In the genomic region with DNA sequence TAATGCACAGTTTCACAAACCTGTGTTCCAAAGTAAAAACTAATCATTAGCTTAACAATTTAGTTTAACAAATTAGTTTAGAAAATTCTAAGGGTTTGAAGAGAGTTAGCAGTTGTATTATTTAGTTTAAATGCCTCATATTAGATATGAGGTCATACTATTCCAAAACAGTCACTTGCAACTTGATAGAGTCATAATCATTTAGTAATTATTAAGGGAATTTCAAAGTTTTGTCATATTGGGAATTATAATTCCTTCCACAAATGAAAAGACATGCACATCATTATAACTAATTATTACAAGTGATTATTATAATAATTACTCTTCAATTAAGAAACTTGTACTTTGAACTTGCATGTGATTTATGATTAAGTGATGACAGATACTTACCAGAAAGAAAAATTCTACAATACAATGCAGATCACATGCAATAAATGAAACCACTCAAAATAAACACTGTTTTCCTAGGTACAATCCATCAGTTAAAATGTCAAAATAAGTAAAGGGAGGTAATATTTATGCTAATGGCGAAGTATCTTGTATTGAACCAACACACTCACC, we compare ENCODE assay signal across 20 cellular contexts.
DNase-seq lines count a peak whose midpoint lies in the region; ATAC-seq, FAIRE-seq and TF ChIP-seq lines count a peak whose summit lies in the region.
"Had no signal": no experiment of that assay in that cellular context is flagged by ENCODE, and none has a peak within 500 bp of the region (broad histone marks: within the 10 kb centered on the region; RNA-seq: fewer than 3 reads in every experiment).

No MANE protein-coding gene starts in this region.

- H3K27ac Mint-ChIP-seq in chondrocyte (ENCODE audit: unreplicated experiment) = peak overlapping the region; percentile 32
- no peak overlapping the region for H3K27ac Mint-ChIP-seq in activated naive CD8-positive, alpha-beta T cell treated with anti-CD3 and anti-CD28 coated beads, Interleukin-2, amount 50 U/mL, for 24 hours
- H3K27ac Mint-ChIP-seq: B cell; CD4-positive, alpha-beta T cell; H9; HFFc6 had no signal

- H3K27me3 ChIP-seq in HepG2 (ENCODE audit: control insufficient read depth in 1 of 2, insufficient read depth in 2 of 2, low read length in 2 of 2) (no peaks in the 10 kb centered on the region), right lobe of liver (no peaks in the 10 kb centered on the region), gastrocnemius medialis (no peaks in the 10 kb centered on the region)

- CTCF ChIA-PET in HepG2 (lab: Yijun Ruan, JAX; ENCODE audit: low intra/inter-chr PET ratio, low total read pairs) = no interaction called here
- CTCF ChIA-PET in HEK293T (lab: Yijun Ruan, JAX) = no interaction called here

- no peaks in the 10 kb centered on the region for H3K4me1 ChIP-seq in HepG2 (ENCODE audit: insufficient read depth, low read length)
- no peaks in the 10 kb centered on the region for H3K4me1 ChIP-seq in right lobe of liver
- peaks cover 25 to 32% of the 10 kb centered on the region in 2 donors for H3K4me1 ChIP-seq in gastrocnemius medialis
- H3K4me1 ChIP-seq: Caco-2 had no signal

- no peaks in the 10 kb centered on the region for H3K9me3 Mint-ChIP-seq in chondrocyte (ENCODE audit: low read depth)
- H3K9me3 Mint-ChIP-seq in activated naive CD8-positive, alpha-beta T cell treated with anti-CD3 and anti-CD28 coated beads, Interleukin-2, amount 50 U/mL, for 24 hours = no peaks in the 10 kb centered on the region
- H3K9me3 Mint-ChIP-seq: CD4-positive, alpha-beta T cell; H9 had no signal

- H3K4me1 Mint-ChIP-seq in chondrocyte (ENCODE audit: low read depth) = peaks cover 23% of the 10 kb centered on the region
- no peaks in the 10 kb centered on the region for H3K4me1 Mint-ChIP-seq in activated naive CD8-positive, alpha-beta T cell treated with anti-CD3 and anti-CD28 coated beads, Interleukin-2, amount 50 U/mL, for 24 hours
- H3K4me1 Mint-ChIP-seq: B cell had no signal

- TF ChIP-seq POLR2A in HepG2 (IDR thresholded peaks at IDR 0.05; ENCODE audit: insufficient read depth in 1 of 2, low read depth in 2 of 2, low read length in 2 of 2) = no peak
- TF ChIP-seq POLR2A in right lobe of liver (IDR thresholded peaks at IDR 0.05) = no peak
- no peak for TF ChIP-seq POLR2A in gastrocnemius medialis (IDR thresholded peaks at IDR 0.05)

- TF ChIP-seq EP300 in HepG2 (IDR thresholded peaks at IDR 0.05; ENCODE audit: low read depth in 2 of 2, low read length in 2 of 2) (no peak), HepG2 (CRISPR knock-in tag; IDR thresholded peaks at IDR 0.05; ENCODE audit: borderline replicate concordance) (no peak)

- no peak overlapping the region for H3K4me3 Mint-ChIP-seq in chondrocyte (ENCODE audit: unreplicated experiment)
- H3K4me3 Mint-ChIP-seq in activated naive CD8-positive, alpha-beta T cell treated with anti-CD3 and anti-CD28 coated beads, Interleukin-2, amount 50 U/mL, for 24 hours = no peak overlapping the region
- H3K4me3 Mint-ChIP-seq: B cell; CD4-positive, alpha-beta T cell; H9; HFFc6 had no signal

- H3K27me3 Mint-ChIP-seq in chondrocyte (ENCODE audit: low read depth) = no peaks in the 10 kb centered on the region
- no peaks in the 10 kb centered on the region for H3K27me3 Mint-ChIP-seq in activated naive CD8-positive, alpha-beta T cell treated with anti-CD3 and anti-CD28 coated beads, Interleukin-2, amount 50 U/mL, for 24 hours
- H3K27me3 Mint-ChIP-seq: B cell; CD4-positive, alpha-beta T cell had no signal

- no peak overlapping the region for H2AFZ ChIP-seq in HepG2 (ENCODE audit: low read length)

- FAIRE-seq in HepG2 (lab: Jason Lieb, UNC) = no peak
- FAIRE-seq: D721Med, G401.6, H1, K562 had no signal

- H3K9me3 ChIP-seq in HepG2 (ENCODE audit: low read length) = no peaks in the 10 kb centered on the region
- no peaks in the 10 kb centered on the region for H3K9me3 ChIP-seq in right lobe of liver
- no peaks in the 10 kb centered on the region for H3K9me3 ChIP-seq in gastrocnemius medialis
- H3K9me3 ChIP-seq: Caco-2 had no signal

- no peak for TF ChIP-seq RAD21 in HepG2 (CRISPR knock-in tag; IDR thresholded peaks at IDR 0.05)

- ATAC-seq in HepG2 = no peak
- ATAC-seq in right lobe of liver = no peak
- no peak for ATAC-seq in activated naive CD8-positive, alpha-beta T cell treated with anti-CD3 and anti-CD28 coated beads, Interleukin-2, amount 50 U/mL, for 24 hours
- ATAC-seq in gastrocnemius medialis = no peak
- ATAC-seq: K562 had no signal

- H3K36me3 ChIP-seq in HepG2 (replicated peaks in 1 of 2; ENCODE audit: control insufficient read depth in 1 of 2, insufficient read depth in 2 of 2, low read length in 2 of 2) (no peaks in the 10 kb centered on the region), right lobe of liver (no peaks in the 10 kb centered on the region), gastrocnemius medialis (no peaks in the 10 kb centered on the region)

- H3K79me2 ChIP-seq in HepG2 (ENCODE audit: insufficient read depth, low read length) = no peaks in the 10 kb centered on the region

- intact Hi-C loops in HepG2 (cut with micrococcal nuclease; ENCODE audit: unreplicated experiment) (no loop called here), right lobe of liver (cut with DNase I) (no loop called here), gastrocnemius medialis (cut with DNase I; ENCODE audit: low total_unique reads) (no loop called here)

- H3K4me3 ChIP-seq in HepG2 (replicated peaks in 1 of 3; ENCODE audit: insufficient read depth in 1 of 3, low read depth in 2 of 3, low read length in 3 of 3) (no peak overlapping the region), right lobe of liver (no peak overlapping the region), gastrocnemius medialis (no peak overlapping the region)
- H3K4me3 ChIP-seq: K562 had no signal

- no TSS peak for BruUV-seq in HepG2 (replicated peaks; lab: Mats Ljungman, UMichigan)

- H3K27ac ChIP-seq in HepG2 (ENCODE audit: extremely low read length, insufficient read depth, low read length) = no peak overlapping the region
- H3K27ac ChIP-seq in right lobe of liver = no peak overlapping the region
- peak overlapping the region in 1 of 4 donors; percentile 45 for H3K27ac ChIP-seq in gastrocnemius medialis
- H3K27ac ChIP-seq: C4-2B, HL-60 had no signal

- H3K9ac ChIP-seq in HepG2 (ENCODE audit: insufficient read depth, low read depth, low read length) = no peak overlapping the region

- H3K36me3 Mint-ChIP-seq in chondrocyte (ENCODE audit: low read depth) = peaks cover 6% of the 10 kb centered on the region
- H3K36me3 Mint-ChIP-seq in activated naive CD8-positive, alpha-beta T cell treated with anti-CD3 and anti-CD28 coated beads, Interleukin-2, amount 50 U/mL, for 24 hours (ENCODE audit: low read depth) = no peaks in the 10 kb centered on the region

- TF ChIP-seq CTCF in HepG2 (CRISPR knock-in tag; IDR thresholded peaks at IDR 0.05) = no peak
- no peak for TF ChIP-seq CTCF in right lobe of liver (IDR thresholded peaks at IDR 0.05)
- TF ChIP-seq CTCF in chondrocyte (IDR thresholded peaks at IDR 0.05) = no peak
- TF ChIP-seq CTCF in gastrocnemius medialis (IDR thresholded peaks at IDR 0.05 in 4 of 5, conservative IDR thresholded peaks at IDR 0.05 in 1 of 5) = no peak

- H3K4me2 ChIP-seq in HepG2 (ENCODE audit: low read depth, low read length) = no peak overlapping the region

- DNase-seq in HepG2 (ENCODE audit: low spot score) (no peak), right lobe of liver (no peak), HEK293T (ENCODE audit: extremely low spot score) (no peak), chondrocyte (ENCODE audit: low spot score) (no peak), cortex of kidney (lab: John Stamatoyannopoulos, UW) (no peak), gastrocnemius medialis (no peak)
- DNase-seq in activated naive CD8-positive, alpha-beta T cell treated with anti-CD3 and anti-CD28 coated beads, Interleukin-2, amount 50 U/mL, for 24 hours = no peak
- DNase-seq: 8988T; Caco-2; CD4-positive, alpha-beta T cell; H9; HFFc6; IMR-90 had no signal

- in situ Hi-C loops in HepG2 (cut with HindIII; ENCODE audit: extremely low pct_ligation_motif_present, low pct_unique_long_range_greater_than_20kb) (no loop called here), gastrocnemius medialis (cut with MboI; ENCODE audit: low sequenced_read_pairs in 4 of 4) (no loop called here)

- POLR2A ChIA-PET in HepG2 (lab: Yijun Ruan, JAX) = no interaction called here
- POLR2A ChIA-PET in HEK293T (lab: Yijun Ruan, JAX) = no interaction called here

- no peaks in the 10 kb centered on the region for H4K20me1 ChIP-seq in HepG2 (ENCODE audit: insufficient read depth, low read length)

- WGBS in HepG2 (ENCODE audit: low lambda C conversion rate) = 0% methylated on average over 1 of the region's 1 CpG
- WGBS in right lobe of liver (ENCODE audit: insufficient coverage, low coverage, low lambda C conversion rate, missing lambda C conversion rate) = 0% methylated on average over 1 of the region's 1 CpG

TF ChIP-seq in HepG2, 621 proteins besides CTCF, POLR2A, EP300 and RAD21 (continues in another document):
- no peak for TF ChIP-seq CEBPB (IDR thresholded peaks at IDR 0.05; ENCODE audit: borderline replicate concordance, low read depth, low read length)
- no peak for TF ChIP-seq MED1 (CRISPR knock-in tag; IDR thresholded peaks at IDR 0.05)
- 0 out of 2 replicates have a peak, but pooled peaks have one; percentile 17 for TF ChIP-seq ATF7 (IDR thresholded peaks at IDR 0.05)
- TF ChIP-seq ATF7 (CRISPR knock-in tag; IDR thresholded peaks at IDR 0.05) = no peak
- TF ChIP-seq SP1 (IDR thresholded peaks at IDR 0.05) = no peak
- TF ChIP-seq SP1 (CRISPR knock-in tag; IDR thresholded peaks at IDR 0.05) = no peak
- no peak for TF ChIP-seq ZNF562 (CRISPR knock-in tag; IDR thresholded peaks at IDR 0.05; ENCODE audit: borderline replicate concordance)
- no peak for TF ChIP-seq ZNF431 (CRISPR knock-in tag; IDR thresholded peaks at IDR 0.05; ENCODE audit: borderline replicate concordance, low read depth)
- no peak for TF ChIP-seq KMT2B (CRISPR knock-in tag; IDR thresholded peaks at IDR 0.05)

TF ChIP-seq in HEK293T, 16 proteins besides CTCF, POLR2A, EP300 and RAD21:
- TF ChIP-seq, protein P1, sequence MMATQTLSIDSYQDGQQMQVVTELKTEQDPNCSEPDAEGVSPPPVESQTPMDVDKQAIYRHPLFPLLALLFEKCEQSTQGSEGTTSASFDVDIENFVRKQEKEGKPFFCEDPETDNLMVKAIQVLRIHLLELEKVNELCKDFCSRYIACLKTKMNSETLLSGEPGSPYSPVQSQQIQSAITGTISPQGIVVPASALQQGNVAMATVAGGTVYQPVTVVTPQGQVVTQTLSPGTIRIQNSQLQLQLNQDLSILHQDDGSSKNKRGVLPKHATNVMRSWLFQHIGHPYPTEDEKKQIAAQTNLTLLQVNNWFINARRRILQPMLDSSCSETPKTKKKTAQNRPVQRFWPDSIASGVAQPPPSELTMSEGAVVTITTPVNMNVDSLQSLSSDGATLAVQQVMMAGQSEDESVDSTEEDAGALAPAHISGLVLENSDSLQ (IDR thresholded peaks at IDR 0.05) = peak; percentile 62
- TF ChIP-seq BHLHE40 (IDR thresholded peaks at IDR 0.05; ENCODE audit: borderline replicate concordance) (no peak), HDGF (IDR thresholded peaks at IDR 0.05; ENCODE audit: borderline replicate concordance) (no peak), NFRKB (IDR thresholded peaks at IDR 0.05) (no peak), ARNT (IDR thresholded peaks at IDR 0.05) (no peak), SP1 (IDR thresholded peaks at IDR 0.05) (no peak)
TF ChIP-seq in HEK293T: peak in this region for 1.
